36 cellular contexts compared by ENCODE assay signal in the genomic region with DNA sequence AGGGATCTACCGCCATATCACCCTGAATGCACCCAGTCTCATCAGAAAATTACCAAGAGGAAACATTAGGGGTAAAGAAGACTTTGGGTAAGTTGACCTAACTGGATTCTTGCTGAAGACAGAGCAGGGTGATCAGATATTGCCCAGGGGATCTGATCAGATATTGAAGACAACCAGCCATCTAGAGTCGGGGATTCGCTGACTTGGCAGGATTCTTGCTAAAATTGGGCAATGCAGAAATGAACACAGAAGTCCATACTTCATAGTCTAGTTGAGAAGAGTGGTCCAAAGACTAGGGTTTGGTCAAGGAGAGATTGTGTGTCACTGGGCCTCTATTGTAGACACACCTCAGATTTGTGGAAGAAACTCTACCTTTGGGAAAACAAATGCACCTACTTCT.
"Had no signal": no experiment of that assay in that cellular context is flagged by ENCODE, and none has a peak within 500 bp of the region (broad histone marks: within the 10 kb centered on the region; RNA-seq: fewer than 3 reads in every experiment).

No MANE protein-coding gene starts in this region.

- H3K27ac Mint-ChIP-seq: activated B cell treated with CpG ODN at 0.5 μM for 24 hours; activated CD4-positive, alpha-beta memory T cell treated with anti-CD3 and anti-CD28 coated beads for 36 hours; activated CD4-positive, alpha-beta T cell treated with anti-CD3 and anti-CD28 coated beads, Interleukin-2, amount 10 ng/mL, durations not matched to agents 24 days and 14 days; activated CD8-positive, alpha-beta T cell treated with anti-CD3 and anti-CD28 coated beads for 36 hours; activated naive CD4-positive, alpha-beta T cell treated with anti-CD3 and anti-CD28 coated beads, Interleukin-2, amount 10 ng/mL, durations not matched to agents 7 days and 5 days; activated naive CD4-positive, alpha-beta T cell treated with anti-CD3 and anti-CD28 coated beads, Interleukin-2, amount 50 U/mL, for 24 hours; activated naive CD8-positive, alpha-beta T cell; activated naive CD8-positive, alpha-beta T cell treated with anti-CD3 and anti-CD28 coated beads, Interleukin-2, amount 10 ng/mL, durations not matched to agents 7 days and 5 days; activated naive CD8-positive, alpha-beta T cell treated with anti-CD3 and anti-CD28 coated beads, Interleukin-2, amount 50 U/mL, for 24 hours; activated T-helper 2 cell treated with anti-CD3 and anti-CD28 coated beads, Interferon-gamma antibody, Interleukin-2, Interleukin-4, amounts not matched to agents 10 μg/mL and 5 μg/mL and 100 μg/mL, durations not matched to agents 14 hours and 24 hours and 36 hours; brain; T-helper 1 cell treated with Interleukin-12 subunit alpha and Interleukin-12 subunit beta and Interleukin-4 antibody, amounts not matched to agents 30 μg/mL and 1 μg/mL, for 36 hours; T-helper 2 cell treated with Interferon-gamma antibody and Interleukin-4, amounts not matched to agents 5 μg/mL and 100 μg/mL, for 36 hours had no signal

- H3K4me3 ChIP-seq: ascending aorta, cardiac muscle cell had no signal

- H3K9me3 Mint-ChIP-seq: activated B cell treated with CpG ODN at 0.5 μM for 24 hours; activated CD8-positive, alpha-beta T cell treated with anti-CD3 and anti-CD28 coated beads for 36 hours; central memory CD8-positive, alpha-beta T cell; T-helper 1 cell treated with Interleukin-12 subunit alpha and Interleukin-12 subunit beta and Interleukin-4 antibody, amounts not matched to agents 30 μg/mL and 1 μg/mL, for 36 hours had no signal

- H3K9me3 ChIP-seq: ascending aorta had no signal

- H3K27ac ChIP-seq: ascending aorta, cardiac muscle cell, VCaP had no signal

- ATAC-seq: activated CD8-positive, alpha-beta T cell treated with anti-CD3 and anti-CD28 coated beads for 36 hours; activated naive CD8-positive, alpha-beta T cell treated with anti-CD3 and anti-CD28 coated beads, Interleukin-2, amount 50 U/mL, for 24 hours had no signal

- DNase-seq: activated B cell treated with CpG ODN at 0.5 μM for 24 hours; activated CD4-positive, alpha-beta memory T cell treated with anti-CD3 and anti-CD28 coated beads for 36 hours; activated CD4-positive, alpha-beta T cell treated with anti-CD3 and anti-CD28 coated beads for 4 hours; activated CD4-positive, alpha-beta T cell treated with anti-CD3 and anti-CD28 coated beads, Interleukin-2, amount 10 ng/mL, durations not matched to agents 24 days and 14 days; activated CD4-positive, alpha-beta T cell treated with anti-CD3 and anti-CD28 coated beads, Interleukin-2, amount 50 U/mL, for 1 hour; activated CD4-positive, alpha-beta T cell treated with anti-CD3 and anti-CD28 coated beads, Interleukin-2, amount 50 U/mL, for 4 hours; activated CD4-positive, CD25-positive, alpha-beta regulatory T cell treated with anti-CD3 and anti-CD28 coated beads, Interleukin-2, amount 50 U/mL, for 72 hours; activated CD8-positive, alpha-beta memory T cell treated with anti-CD3 and anti-CD28 coated beads, Interleukin-2, amount 50 U/mL, for 4 hours; activated CD8-positive, alpha-beta T cell treated with anti-CD3 and anti-CD28 coated beads for 36 hours; activated effector memory CD4-positive, alpha-beta T cell treated with Interleukin-2 at 50 U/mL for 16 hours; activated gamma-delta T cell; activated naive CD4-positive, alpha-beta T cell treated with anti-CD3 and anti-CD28 coated beads, Interleukin-2, amount 10 ng/mL, durations not matched to agents 7 days and 5 days; activated naive CD4-positive, alpha-beta T cell treated with Interleukin-2 at 50 U/mL for 16 hours; activated naive CD8-positive, alpha-beta T cell treated with anti-CD3 and anti-CD28 coated beads, Interleukin-2, amount 10 ng/mL, durations not matched to agents 7 days and 5 days; activated naive CD8-positive, alpha-beta T cell treated with anti-CD3 and anti-CD28 coated beads, Interleukin-2, amount 50 U/mL, for 24 hours; activated T-cell treated with anti-CD3 and anti-CD28 coated beads for 4 hours; activated T-cell treated with anti-CD3 and anti-CD28 coated beads, Interleukin-2, amount 50 U/mL, for 1 hour; activated T-cell treated with anti-CD3 and anti-CD28 coated beads, Interleukin-2, amount 50 U/mL, for 48 hours; amygdala; anterior cingulate cortex; caudate nucleus; cerebellar nuclear complex; T-helper 2 cell; T-helper 9 cell had no signal

- H3K4me1 Mint-ChIP-seq: activated B cell treated with CpG ODN at 0.5 μM for 24 hours; activated CD4-positive, alpha-beta T cell treated with anti-CD3 and anti-CD28 coated beads, Interleukin-2, amount 10 ng/mL, durations not matched to agents 24 days and 14 days; activated naive CD4-positive, alpha-beta T cell treated with anti-CD3 and anti-CD28 coated beads, Interleukin-2, amount 10 ng/mL, durations not matched to agents 7 days and 5 days; activated naive CD4-positive, alpha-beta T cell treated with anti-CD3 and anti-CD28 coated beads, Interleukin-2, amount 50 U/mL, for 24 hours; activated naive CD8-positive, alpha-beta T cell treated with anti-CD3 and anti-CD28 coated beads, Interleukin-2, amount 50 U/mL, for 24 hours; central memory CD8-positive, alpha-beta T cell had no signal

- H3K27me3 ChIP-seq: ascending aorta, cardiac muscle cell had no signal

- H3K36me3 Mint-ChIP-seq: activated CD4-positive, alpha-beta memory T cell treated with anti-CD3 and anti-CD28 coated beads for 36 hours; activated naive CD4-positive, alpha-beta T cell treated with anti-CD3 and anti-CD28 coated beads, Interleukin-2, amount 10 ng/mL, durations not matched to agents 7 days and 5 days; activated naive CD4-positive, alpha-beta T cell treated with anti-CD3 and anti-CD28 coated beads, Interleukin-2, amount 50 U/mL, for 24 hours; activated naive CD8-positive, alpha-beta T cell; activated naive CD8-positive, alpha-beta T cell treated with anti-CD3 and anti-CD28 coated beads, Interleukin-2, amount 10 ng/mL, durations not matched to agents 7 days and 5 days; brain had no signal

- H3K36me3 ChIP-seq: ascending aorta, cardiac muscle cell had no signal

- H3K27me3 Mint-ChIP-seq: activated CD4-positive, alpha-beta memory T cell treated with anti-CD3 and anti-CD28 coated beads for 36 hours; activated CD8-positive, alpha-beta T cell treated with anti-CD3 and anti-CD28 coated beads for 36 hours; activated naive CD8-positive, alpha-beta T cell; activated naive CD8-positive, alpha-beta T cell treated with anti-CD3 and anti-CD28 coated beads, Interleukin-2, amount 50 U/mL, for 24 hours; central memory CD8-positive, alpha-beta T cell had no signal

- H3K4me3 Mint-ChIP-seq: activated B cell treated with CpG ODN at 0.5 μM for 24 hours; activated CD4-positive, alpha-beta memory T cell treated with anti-CD3 and anti-CD28 coated beads for 36 hours; activated CD4-positive, alpha-beta T cell treated with anti-CD3 and anti-CD28 coated beads, Interleukin-2, amount 10 ng/mL, durations not matched to agents 24 days and 14 days; activated CD8-positive, alpha-beta T cell treated with anti-CD3 and anti-CD28 coated beads for 36 hours; activated naive CD4-positive, alpha-beta T cell treated with anti-CD3 and anti-CD28 coated beads, Interleukin-2, amount 10 ng/mL, durations not matched to agents 7 days and 5 days; activated naive CD4-positive, alpha-beta T cell treated with anti-CD3 and anti-CD28 coated beads, Interleukin-2, amount 50 U/mL, for 24 hours; activated naive CD8-positive, alpha-beta T cell; activated naive CD8-positive, alpha-beta T cell treated with anti-CD3 and anti-CD28 coated beads, Interleukin-2, amount 10 ng/mL, durations not matched to agents 7 days and 5 days; activated naive CD8-positive, alpha-beta T cell treated with anti-CD3 and anti-CD28 coated beads, Interleukin-2, amount 50 U/mL, for 24 hours; brain; central memory CD8-positive, alpha-beta T cell; T-helper 1 cell treated with Interleukin-12 subunit alpha and Interleukin-12 subunit beta and Interleukin-4 antibody, amounts not matched to agents 30 μg/mL and 1 μg/mL, for 36 hours; T-helper 2 cell treated with Interferon-gamma antibody and Interleukin-4, amounts not matched to agents 5 μg/mL and 100 μg/mL, for 36 hours had no signal

- H3K4me1 ChIP-seq: ascending aorta had no signal

- FAIRE-seq: bronchial epithelial cell, TTC549 had no signal
